Comparison of ENCODE assay signal across 8 cellular contexts in the genomic region with DNA sequence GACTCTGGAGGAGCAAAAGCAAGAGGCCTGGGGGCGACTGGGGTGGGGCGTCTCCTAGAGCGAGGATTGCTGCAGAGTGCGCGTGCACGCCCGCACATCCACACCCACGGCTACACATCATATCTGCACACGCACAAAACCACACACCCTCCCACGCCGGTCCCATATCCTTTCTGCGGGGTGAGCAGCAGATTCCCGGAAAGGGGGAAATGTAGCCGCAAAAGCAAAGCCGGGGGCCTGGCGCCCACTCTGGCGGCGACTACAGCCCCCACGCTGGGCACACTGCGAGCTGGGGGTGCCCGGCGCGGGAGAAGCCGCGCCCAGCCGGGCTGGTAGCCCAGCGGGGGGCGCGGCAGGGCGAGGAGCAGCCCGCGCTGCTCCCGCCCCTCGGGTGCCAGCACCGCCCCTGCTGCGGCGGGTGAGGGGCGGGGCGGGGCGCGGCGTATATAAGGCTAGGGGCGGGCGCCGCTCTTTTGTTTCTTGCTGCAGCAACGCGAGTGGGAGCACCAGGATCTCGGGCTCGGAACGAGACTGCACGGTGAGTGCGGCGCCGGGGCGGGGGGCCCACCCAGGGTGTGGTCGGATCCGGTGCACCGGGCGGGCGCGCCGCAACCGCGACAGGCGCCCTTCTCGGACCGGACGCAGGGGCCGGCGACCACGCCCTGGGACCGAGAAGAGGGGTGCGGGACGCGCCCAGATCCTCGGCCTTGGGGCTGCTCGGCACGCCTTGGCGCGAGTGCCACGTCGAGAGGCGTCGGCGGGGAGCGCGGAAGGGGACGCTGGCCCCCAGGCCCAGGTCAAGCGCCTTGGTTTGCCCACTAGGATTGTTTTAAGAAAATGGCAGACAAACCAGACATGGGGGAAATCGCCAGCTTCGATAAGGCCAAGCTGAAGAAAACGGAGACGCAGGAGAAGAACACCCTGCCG. TPM values are rescaled to one million over a fixed set of nuclear protein-coding genes. Genes with fewer than 3 reads are reported as not detected.
DNase-seq lines count a peak whose midpoint lies in the region; ATAC-seq and TF ChIP-seq lines count a peak whose summit lies in the region.

TSS of gene TMSB10 (plus strand) at position 476 of the 927 bp plus-strand sequence.

- DNase-seq in AG10803 (ENCODE audit: low read depth): peak; percentile 86
- DNase-seq in NCI-H446 (lab: John Stamatoyannopoulos, UW): peak; percentile 25 to 91
- DNase-seq in activated CD4-positive, alpha-beta T cell treated with anti-CD3 and anti-CD28 coated beads for 24 hours (ENCODE audit: low read depth in 2 of 2): peak; percentile 80 to 82
- DNase-seq in chondrocyte (ENCODE audit: low spot score): peak; percentile 97
- DNase-seq in kidney tubule cell (ENCODE audit: low spot score): peak; percentile 91
- peak in 3 of 4 experiments; percentile 80 to 93 (median 83) for DNase-seq in stimulated activated CD4-positive, alpha-beta T cell treated with anti-CD3 and anti-CD28 coated beads, Interleukin-1b, Interleukin-23, amount 100 ng/mL, for 24 hours (ENCODE audit: low read depth in 4 of 4, low spot score in 1 of 4)

- peak within 1 kb of the TSS; percentile 92 for H3K27ac Mint-ChIP-seq in chondrocyte (ENCODE audit: unreplicated experiment)

- H3K4me1 Mint-ChIP-seq in chondrocyte (ENCODE audit: low read depth): peaks cover 28% of the 10 kb centered on the region

- TF ChIP-seq CTCF in AG10803 (conservative IDR thresholded peaks at IDR 0.05; ENCODE audit: low read length) (no peak; the same call in 1 of the 2 replicates), chondrocyte (IDR thresholded peaks at IDR 0.05) (peak; percentile 39)

- H3K9me3 Mint-ChIP-seq in chondrocyte (ENCODE audit: low read depth): peaks cover 16% of the 10 kb centered on the region

- ATAC-seq in GM18873 (IDR thresholded peaks at IDR 0.05; ENCODE audit: low FRiP score, unreplicated experiment): peak; percentile 58
- ATAC-seq in HG03135 (IDR thresholded peaks at IDR 0.05; ENCODE audit: unreplicated experiment): peak; percentile 66

- H3K4me3 ChIP-seq in AG10803 (ENCODE audit: low read length): peak within 1 kb of the TSS; percentile 95

- H3K4me3 Mint-ChIP-seq in chondrocyte (ENCODE audit: unreplicated experiment): peak within 1 kb of the TSS; percentile 90

- H3K27me3 Mint-ChIP-seq in chondrocyte (ENCODE audit: low read depth): no peaks in the 10 kb centered on the region

- H3K36me3 Mint-ChIP-seq in chondrocyte (ENCODE audit: low read depth): peaks cover 22% of the 10 kb centered on the region

RNA-seq across cellular contexts. Expression of gene TMSB10, which starts in this region (rescaled TPM):
- total RNA-seq in chondrocyte: 1,771 to 2,562 TPM (median 2,521 TPM) in 3 replicates

Comparison
In these comparisons a context has a peak if more than half of its experiments do, and no peak if none do; other contexts are left out.
1. Peak in every context shown above with its lines: DNase-seq, ATAC-seq and H3K4me3 ChIP-seq.